In genomic region chr13:33150662-33151061, GRCh38 we compare ENCODE assay signal across 17 cellular contexts.
DNase-seq lines count a peak whose midpoint lies in the region; ATAC-seq and TF ChIP-seq lines count a peak whose summit lies in the region.
"Had no signal": no experiment of that assay in that cellular context is flagged by ENCODE, and none has a peak within 500 bp of the region (broad histone marks: within the 10 kb centered on the region; RNA-seq: fewer than 3 reads in every experiment).

No MANE protein-coding gene starts in this region.

- peaks cover 7% of the 10 kb centered on the region for H3K36me3 ChIP-seq in A673 (ENCODE audit: insufficient read depth, low read length, poor library complexity, severe bottlenecking)
- H3K36me3 ChIP-seq: BE2C had no signal

- BruUV-seq in A673 (replicated peaks; lab: Mats Ljungman, UMichigan): no TSS peak

- no peaks in the 10 kb centered on the region for H3K27me3 Mint-ChIP-seq in nephron (ENCODE audit: low read depth)
- H3K27me3 Mint-ChIP-seq in CD4-positive, alpha-beta T cell: no peaks in the 10 kb centered on the region

- CTCF ChIA-PET in A673 (lab: Charles Lee): no interaction called here
- CTCF ChIA-PET in CD4-positive, alpha-beta T cell (lab: Charles Lee): no interaction called here

- TF ChIP-seq CTCF in A673 (conservative IDR thresholded peaks at IDR 0.05; ENCODE audit: low read depth, low read length) (no peak), nephron (IDR thresholded peaks at IDR 0.05; ENCODE audit: unreplicated experiment in 3 of 3) (no peak)
- no peak for TF ChIP-seq CTCF in CD4-positive, alpha-beta T cell (IDR thresholded peaks at IDR 0.05)

- ATAC-seq in GM18868 (IDR thresholded peaks at IDR 0.05; ENCODE audit: unreplicated experiment): peak; percentile 27
- ATAC-seq in HG02798 (IDR thresholded peaks at IDR 0.05; ENCODE audit: poor library complexity, unreplicated experiment): peak; percentile 36
- no peak for ATAC-seq in CD4-positive, alpha-beta T cell (ENCODE audit: poor library complexity)
- ATAC-seq: SK-N-SH treated with all-trans-retinoic acid at 6 μM for 48 hours had no signal

- peak overlapping the region; percentile 7 for H3K27ac ChIP-seq in A673 (ENCODE audit: low read depth, low read length, poor library complexity, severe bottlenecking)
- H3K27ac ChIP-seq in CD4-positive, alpha-beta T cell (ENCODE audit: low read depth, low read length): no peak overlapping the region

- H3K4me1 ChIP-seq in A673 (ENCODE audit: insufficient read depth, low read length, poor library complexity, severe bottlenecking): peaks cover 18% of the 10 kb centered on the region

- DNase-seq in A673 (ENCODE audit: low spot score) (no peak), SHP77 (lab: John Stamatoyannopoulos, UW) (no peak), DMS153 treated with DMSO at 0.1 percent for 48 hours (lab: John Stamatoyannopoulos, UW; ENCODE audit: unreplicated experiment) (no peak)
- no peak for DNase-seq in CD4-positive, alpha-beta T cell
- DNase-seq in activated CD8-positive, alpha-beta memory T cell treated with anti-CD3 and anti-CD28 coated beads, Interleukin-2, amount 50 U/mL, for 48 hours: no peak
- DNase-seq: Calu3; CD4-positive, CD25-positive, alpha-beta regulatory T cell; NCI-H1417 treated with DMSO at 0.1 percent for 48 hours; NCI-H187 treated with DMSO at 0.1 percent for 48 hours; NCI-H226; OCI-M1; SIG-M5 had no signal

- peaks cover 8% of the 10 kb centered on the region for H3K36me3 Mint-ChIP-seq in nephron (ENCODE audit: low read depth)
- H3K36me3 Mint-ChIP-seq in CD4-positive, alpha-beta T cell (ENCODE audit: low read depth): no peaks in the 10 kb centered on the region
- H3K36me3 Mint-ChIP-seq: CD4-positive, CD25-positive, alpha-beta regulatory T cell had no signal

- no peaks in the 10 kb centered on the region for H3K9me3 ChIP-seq in A673 (ENCODE audit: low read depth, low read length, poor library complexity, severe bottlenecking)
- H3K9me3 ChIP-seq in CD4-positive, alpha-beta T cell (ENCODE audit: control insufficient read depth, low read length): no peaks in the 10 kb centered on the region
- H3K9me3 ChIP-seq: BE2C had no signal

- POLR2A ChIA-PET in A673 (lab: Charles Lee; ENCODE audit: low non-redundant PET): no interaction called here
- POLR2A ChIA-PET in CD4-positive, alpha-beta T cell (lab: Charles Lee): no interaction called here

- no peaks in the 10 kb centered on the region for H3K27me3 ChIP-seq in A673 (replicated peaks; ENCODE audit: insufficient read depth, low read depth, low read length, poor library complexity)
- no peaks in the 10 kb centered on the region for H3K27me3 ChIP-seq in CD4-positive, alpha-beta T cell (ENCODE audit: control insufficient read depth, insufficient read depth, low read length)
- H3K27me3 ChIP-seq: BE2C had no signal

- peaks cover 56% of the 10 kb centered on the region for H3K4me1 Mint-ChIP-seq in nephron
- no peaks in the 10 kb centered on the region for H3K4me1 Mint-ChIP-seq in CD4-positive, alpha-beta T cell (ENCODE audit: low read depth)

- intact Hi-C loops in A673 (cut with micrococcal nuclease; ENCODE audit: unreplicated experiment): no loop called here
- intact Hi-C loops in CD4-positive, alpha-beta T cell (cut with DNase I, micrococcal nuclease): no loop called here

- peak overlapping the region; percentile 94 to 98 (median 95) for H3K27ac Mint-ChIP-seq in nephron
- no peak overlapping the region for H3K27ac Mint-ChIP-seq in CD4-positive, alpha-beta T cell
- H3K27ac Mint-ChIP-seq: CD4-positive, CD25-positive, alpha-beta regulatory T cell had no signal

- H3K9me3 Mint-ChIP-seq in nephron: no peaks in the 10 kb centered on the region
- H3K9me3 Mint-ChIP-seq in CD4-positive, alpha-beta T cell: no peaks in the 10 kb centered on the region

- H3K4me3 ChIP-seq in A673 (ENCODE audit: low read depth, low read length, poor library complexity, severe bottlenecking): no peak overlapping the region

- H3K4me3 Mint-ChIP-seq in nephron: no peak overlapping the region
- H3K4me3 Mint-ChIP-seq in CD4-positive, alpha-beta T cell: no peak overlapping the region
- H3K4me3 Mint-ChIP-seq: CD4-positive, CD25-positive, alpha-beta regulatory T cell had no signal
